ENCODE assay signal across 23 cellular contexts in genomic region chr1:955439-955838, GRCh38. TPM values are rescaled to one million over a fixed set of nuclear protein-coding genes. Genes with fewer than 3 reads are reported as not detected.
"Had no signal": no experiment of that assay in that cellular context is flagged by ENCODE, and none has a peak within 500 bp of the region (broad histone marks: within the 10 kb centered on the region; RNA-seq: fewer than 3 reads in every experiment).

No MANE protein-coding gene starts in this region.

- H3K79me2 ChIP-seq: parathyroid adenoma had no signal

- H3K27ac Mint-ChIP-seq: activated naive CD8-positive, alpha-beta T cell; memory B cell; neural progenitor cell had no signal

- H3K4me2 ChIP-seq: neural progenitor cell had no signal

- H3K4me1 ChIP-seq: parathyroid adenoma had no signal

- H2AFZ ChIP-seq: neural progenitor cell, parathyroid adenoma had no signal

- H3K4me3 ChIP-seq: adrenal gland, ascending aorta, neural progenitor cell, thoracic aorta, upper lobe of right lung had no signal

- ATAC-seq: foreskin keratinocyte, left colon, right cardiac atrium, upper lobe of right lung had no signal

- FAIRE-seq: keratinocyte had no signal

- H3K9me3 Mint-ChIP-seq: memory B cell, naive B cell, neural progenitor cell had no signal

- H3K9me3 ChIP-seq: adrenal gland, ascending aorta, thoracic aorta, upper lobe of right lung had no signal

- H3K36me3 ChIP-seq: neural progenitor cell had no signal

- DNase-seq: activated CD4-positive, alpha-beta T cell treated with anti-CD3 and anti-CD28 coated beads for 1 hour; activated T-cell treated with anti-CD3 and anti-CD28 coated beads, Interleukin-2, amount 50 U/mL, for 1 hour; adrenal gland; brain microvascular endothelial cell; caudate nucleus; dermis blood vessel endothelial cell; effector CD8-positive, alpha-beta T cell; foreskin keratinocyte; left colon; naive B cell; right cardiac atrium; stimulated activated CD4-positive, alpha-beta T cell treated with anti-CD3 and anti-CD28 coated beads, Interleukin-4, amount 100 ng/mL, for 24 hours; stimulated activated naive CD4-positive, alpha-beta T cell treated with Interleukin-2 at 50 U/mL for 16 hours; upper lobe of right lung had no signal

- H3K27ac ChIP-seq: adrenal gland, ascending aorta, brain microvascular endothelial cell, foreskin keratinocyte, neural progenitor cell, parathyroid adenoma, thoracic aorta, upper lobe of right lung had no signal

- H3K9ac ChIP-seq: neural progenitor cell, parathyroid adenoma had no signal

- H3K4me3 Mint-ChIP-seq: activated naive CD8-positive, alpha-beta T cell; memory B cell had no signal

- H3K27me3 Mint-ChIP-seq: activated naive CD8-positive, alpha-beta T cell; memory B cell; naive B cell had no signal

- H3K27me3 ChIP-seq: adrenal gland, ascending aorta, brain microvascular endothelial cell, upper lobe of right lung had no signal

RNA-seq across cellular contexts. Expression of gene PLEKHN1, which starts 10.8 kb away (rescaled TPM):
- total RNA-seq: ascending aorta had no signal

RNA-seq across cellular contexts. Expression of gene PERM1, which starts 26.5 kb away (rescaled TPM):
- total RNA-seq: ascending aorta, dermis blood vessel endothelial cell, foreskin keratinocyte, glomerular endothelial cell, pulmonary artery endothelial cell had no signal
- polyA plus RNA-seq: foreskin keratinocyte, keratinocyte had no signal

RNA-seq across cellular contexts. Expression of gene SAMD11, which starts 31.7 kb away (rescaled TPM):
- total RNA-seq: foreskin keratinocyte had no signal
- polyA plus RNA-seq: keratinocyte had no signal
